ENCODE assay signal across 11 cellular contexts in the genomic region with DNA sequence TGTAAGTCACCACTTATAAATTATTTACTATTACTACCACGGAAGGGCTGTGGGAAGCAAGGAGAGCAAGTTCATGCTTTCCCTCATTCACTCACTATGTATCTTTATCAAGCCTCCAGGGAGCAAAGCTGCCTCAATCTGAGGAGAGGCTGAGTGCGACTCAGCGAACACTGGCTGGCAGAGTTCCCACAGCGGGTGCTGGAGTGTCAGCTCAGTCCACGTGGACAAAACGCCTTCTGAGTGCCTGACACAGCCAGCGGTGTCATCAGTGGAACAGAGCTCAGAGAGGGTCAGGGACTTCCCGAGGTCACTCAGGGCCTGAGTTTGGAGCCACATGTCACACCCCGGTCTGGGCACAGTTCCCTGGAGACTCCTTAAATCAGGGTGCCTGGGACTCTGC. TPM values are rescaled to one million over a fixed set of nuclear protein-coding genes. Genes with fewer than 3 reads are reported as not detected.
DNase-seq lines count a peak whose midpoint lies in the region; ATAC-seq and TF ChIP-seq lines count a peak whose summit lies in the region.
"Had no signal": no experiment of that assay in that cellular context is flagged by ENCODE, and none has a peak within 500 bp of the region (broad histone marks: within the 10 kb centered on the region; RNA-seq: fewer than 3 reads in every experiment).

No MANE protein-coding gene starts in this region.

- no peaks in the 10 kb centered on the region for H3K36me3 Mint-ChIP-seq in H9 (ENCODE audit: insufficient read depth in 1 of 3, low read depth in 3 of 3)
- H3K36me3 Mint-ChIP-seq: activated CD4-positive, alpha-beta memory T cell treated with anti-CD3 and anti-CD28 coated beads for 36 hours had no signal

- no peak overlapping the region for H2BK12ac ChIP-seq in H9 (ENCODE audit: insufficient read length, low read depth, low read length)

- no CpG with 5 or more reads among the region's 9 CpGs for WGBS in H9 (ENCODE audit: extremely low coverage, insufficient read length, low lambda C conversion rate)

- no peak overlapping the region for H4K91ac ChIP-seq in H9 (ENCODE audit: insufficient read length, low read depth, low read length)

- no peak overlapping the region for H3K4me3 ChIP-seq in osteoblast (ENCODE audit: insufficient read depth, low read length)

- H2BK20ac ChIP-seq in H9 (ENCODE audit: low read depth, low read length, poor library complexity, severe bottlenecking) = no peak overlapping the region

- H3K23ac ChIP-seq in H9 (ENCODE audit: insufficient read length, low read depth, low read length) = no peak overlapping the region

- no peaks in the 10 kb centered on the region for H3K79me1 ChIP-seq in H9 (ENCODE audit: insufficient read depth, low read depth, low read length, poor library complexity, severe bottlenecking)

- H3K4me1 Mint-ChIP-seq in H9 = peaks cover 0 to 2% of the 10 kb centered on the region in 2 experiments; a peak in 1 of 4 replicates

- H3K56ac ChIP-seq in H9 (ENCODE audit: insufficient read length, low read depth, low read length) = no peak overlapping the region

- no peaks in the 10 kb centered on the region for H3K9me3 Mint-ChIP-seq in H9
- H3K9me3 Mint-ChIP-seq: activated CD4-positive, alpha-beta memory T cell treated with anti-CD3 and anti-CD28 coated beads for 36 hours had no signal

- no peak overlapping the region for H2BK120ac ChIP-seq in H9 (ENCODE audit: low read depth, low read length, poor library complexity, severe bottlenecking)

- no peaks in the 10 kb centered on the region for H3K23me2 ChIP-seq in H9 (ENCODE audit: insufficient read length, low read depth, low read length, poor library complexity, severe bottlenecking)

- H2AFZ ChIP-seq in osteoblast (ENCODE audit: low read length) (no peak overlapping the region), H9 (ENCODE audit: low read length) (no peak overlapping the region)

- H3K9me3 ChIP-seq in osteoblast (ENCODE audit: low read depth, low read length) = no peaks in the 10 kb centered on the region
- H3K9me3 ChIP-seq in H9 (ENCODE audit: control insufficient read depth, low read depth, low read length) = no peaks in the 10 kb centered on the region

- H3K27me3 ChIP-seq in osteoblast (ENCODE audit: insufficient read depth, low read length) = peaks cover 11% of the 10 kb centered on the region
- H3K27me3 ChIP-seq in H9 (ENCODE audit: insufficient read depth, low read length) = no peaks in the 10 kb centered on the region

- TF ChIP-seq CTCF in osteoblast (IDR thresholded peaks at IDR 0.05; ENCODE audit: extremely low read depth, low read depth, low read length) (no peak), H9 (conservative IDR thresholded peaks at IDR 0.05) (no peak)

- DNase-seq in ELR (ENCODE audit: low read depth) (peak; percentile 19), NCI-H2107 treated with DMSO at 0.1 percent for 48 hours (lab: John Stamatoyannopoulos, UW; ENCODE audit: unreplicated experiment) (peak; percentile 24), fibroblast of peridontal ligament (ENCODE audit: extremely low read depth) (peak; percentile 40), osteoblast (ENCODE audit: insufficient read length, low spot score, missing footprints) (peak; percentile 93), H9 (no peak), CD1c-positive myeloid dendritic cell (ENCODE audit: extremely low spot score) (no peak)
- DNase-seq in activated CD8-positive, alpha-beta memory T cell treated with anti-CD3 and anti-CD28 coated beads, Interleukin-2, amount 50 U/mL, for 4 hours = no peak
- DNase-seq: activated CD4-positive, alpha-beta memory T cell treated with anti-CD3 and anti-CD28 coated beads for 36 hours; KBM-7 had no signal

- H4K20me1 ChIP-seq in osteoblast (ENCODE audit: insufficient read depth, low read length) (no peaks in the 10 kb centered on the region), H9 (ENCODE audit: control insufficient read depth, insufficient read depth, insufficient read length) (no peaks in the 10 kb centered on the region)

- ATAC-seq in GM19395 (IDR thresholded peaks at IDR 0.05; ENCODE audit: unreplicated experiment) = no peak

- no peak overlapping the region for H4K8ac ChIP-seq in H9 (replicated peaks; ENCODE audit: insufficient read length, low read depth, low read length)

- H3K27me3 Mint-ChIP-seq in H9 (ENCODE audit: low read depth) = peaks cover 4% of the 10 kb centered on the region; the same call in 1 of the 2 replicates

- no peak overlapping the region for H3K14ac ChIP-seq in H9 (ENCODE audit: insufficient read depth, low read length)

- no peak overlapping the region for H4K5ac ChIP-seq in H9 (ENCODE audit: insufficient read length, low read depth, low read length)

- no peak overlapping the region for H3K9ac ChIP-seq in H9 (ENCODE audit: extremely low read depth, insufficient read length, low read length)

- H3T11ph ChIP-seq in H9 (ENCODE audit: low read length) = no peak overlapping the region

- H3K4ac ChIP-seq in H9 (ENCODE audit: low read depth, low read length) = no peak overlapping the region

- H3K4me1 ChIP-seq in osteoblast (ENCODE audit: insufficient read depth, low read length) (no peaks in the 10 kb centered on the region), H9 (ENCODE audit: insufficient read depth, low read length) (no peaks in the 10 kb centered on the region)

- H3K18ac ChIP-seq in H9 (ENCODE audit: insufficient read length, low read depth, low read length) = no peak overlapping the region

- H3K27ac Mint-ChIP-seq in H9 = no peak overlapping the region
- H3K27ac Mint-ChIP-seq: activated CD4-positive, alpha-beta memory T cell treated with anti-CD3 and anti-CD28 coated beads for 36 hours had no signal

- no peak overlapping the region for H3K27ac ChIP-seq in osteoblast (ENCODE audit: low read depth, low read length)
- H3K27ac ChIP-seq in H9 (ENCODE audit: insufficient read length, low read depth, low read length) = no peak overlapping the region

- no peaks in the 10 kb centered on the region for H3K36me3 ChIP-seq in osteoblast (ENCODE audit: insufficient read depth, low read length)

- no peak overlapping the region for H2BK15ac ChIP-seq in H9 (ENCODE audit: low read depth, low read length)

- no peak overlapping the region for H3K4me2 ChIP-seq in osteoblast (ENCODE audit: insufficient read depth, low read length)
- H3K4me2 ChIP-seq in H9 (ENCODE audit: insufficient read depth, insufficient read length, low read length) = no peak overlapping the region

- no peak overlapping the region for H2BK5ac ChIP-seq in H9 (ENCODE audit: insufficient read length, low read length)

- no peak overlapping the region for H3K4me3 Mint-ChIP-seq in H9
- H3K4me3 Mint-ChIP-seq: activated CD4-positive, alpha-beta memory T cell treated with anti-CD3 and anti-CD28 coated beads for 36 hours had no signal

- no peak overlapping the region for H2AK5ac ChIP-seq in H9 (ENCODE audit: insufficient read length, low read length)

- H3K79me2 ChIP-seq in osteoblast (ENCODE audit: insufficient read depth, low read length) (no peaks in the 10 kb centered on the region), H9 (ENCODE audit: insufficient read depth, low read length) (no peaks in the 10 kb centered on the region)

RNA-seq across cellular contexts. Expression of a gene that starts 16.9 kb away (rescaled TPM):
- total RNA-seq in osteoblast (under 0.01 TPM in 1 of 2 replicates, not detected in the other), H9 (2021) (not detected in 2 replicates)
- total RNA-seq: subcutaneous adipose tissue had no signal

RNA-seq across cellular contexts. Expression of a gene that starts 51.0 kb away (rescaled TPM):
- 0.72 and 1.8 TPM in 2 replicates for total RNA-seq in osteoblast
- total RNA-seq in H9 (2021) = 0.15 and 0.20 TPM in 2 replicates

Comparison
In these comparisons a context has a peak if more than half of its experiments do, and no peak if none do; other contexts are left out.
1. DNase-seq: peak in ELR (single experiment), NCI-H2107 treated with DMSO at 0.1 percent for 48 hours (single experiment), fibroblast of peridontal ligament (single experiment) and osteoblast (single experiment); none in activated CD8-positive, alpha-beta memory T cell treated with anti-CD3 and anti-CD28 coated beads, Interleukin-2, amount 50 U/mL, for 4 hours (single experiment), H9 (single experiment) and CD1c-positive myeloid dendritic cell (single experiment).